In genomic region chr2:29084561-29084960, GRCh38 we compare ENCODE assay signal across 24 cellular contexts. TPM values are rescaled to one million over a fixed set of nuclear protein-coding genes. Genes with fewer than 3 reads are reported as not detected.
"Had no signal": no experiment of that assay in that cellular context is flagged by ENCODE, and none has a peak within 500 bp of the region (broad histone marks: within the 10 kb centered on the region; RNA-seq: fewer than 3 reads in every experiment).

No MANE protein-coding gene starts in this region.

- H3K4me2 ChIP-seq: KMS-11 had no signal

- H3K4me3 Mint-ChIP-seq: IgD-negative memory B cell had no signal

- H3K27ac Mint-ChIP-seq: IgD-negative memory B cell had no signal

- DNase-seq: Kasumi-1, MM.1S, NCI-H1092 treated with DMSO at 0.1 percent for 48 hours, NCI-H1436, NCI-H187, NCI-H2029, NCI-H2081 treated with DMSO at 0.1 percent for 48 hours, NCI-H2171, NCI-H226, NCI-H446, NCI-H510A, NCI-H524 treated with DMSO at 0.1 percent for 48 hours, NCI-H69, NCI-H774, SHP77 treated with DMSO at 0.1 percent for 48 hours, SJCRH30 had no signal

- H3K27ac ChIP-seq: KMS-11, SJCRH30, SK-N-MC had no signal

- H3K4me1 ChIP-seq: SJCRH30 had no signal

- ATAC-seq: K562, Panc1, Right ventricle myocardium inferior had no signal

- H3K4me3 ChIP-seq: K562, SJCRH30, SK-N-MC had no signal

- FAIRE-seq: K562 had no signal

RNA-seq across cellular contexts. Expression of gene PCARE, which starts 10.2 kb away (rescaled TPM):
- total RNA-seq: HT1080, K562, M059J had no signal
- polyA plus RNA-seq: IgD-negative memory B cell, K562 had no signal
